8 cellular contexts compared by ENCODE assay signal in genomic region chr15:38354321-38354929, GRCh38.
DNase-seq lines count a peak whose midpoint lies in the region; ATAC-seq, FAIRE-seq and TF ChIP-seq lines count a peak whose summit lies in the region.

No MANE protein-coding gene starts in this region.

- peak; percentile 65 for TF ChIP-seq CTCF in HL-60 (IDR thresholded peaks at IDR 0.05; ENCODE audit: insufficient read depth, low read length)
- peak in 5 of 6 experiments; percentile 54 to 89 (median 84) for TF ChIP-seq CTCF in Peyer's patch (IDR thresholded peaks at IDR 0.05)
- peak; percentile 67 for TF ChIP-seq CTCF in parathyroid adenoma (IDR thresholded peaks at IDR 0.05)

- no peaks in the 10 kb centered on the region for H3K9me3 Mint-ChIP-seq in activated T-helper 17 cell treated with anti-CD3 and anti-CD28 coated beads, Interleukin-2, amount 50 U/mL, for 72 hours

- no peak overlapping the region for H3K27ac Mint-ChIP-seq in activated T-helper 17 cell treated with anti-CD3 and anti-CD28 coated beads, Interleukin-2, amount 50 U/mL, for 72 hours

- peak; percentile 33 for FAIRE-seq in frontal cortex (lab: Jason Lieb, UNC)

- H3K4me3 ChIP-seq in HL-60 (replicated peaks; ENCODE audit: insufficient read depth, low read length) (no peak overlapping the region), Peyer's patch (no peak overlapping the region), parathyroid adenoma (ENCODE audit: low read depth, low read length) (no peak overlapping the region)

- peak; percentile 38 for ATAC-seq in activated T-helper 17 cell treated with anti-CD3 and anti-CD28 coated beads, Interleukin-2, amount 50 U/mL, for 72 hours (replicated peaks)
- ATAC-seq in GM19328 (IDR thresholded peaks at IDR 0.05; ENCODE audit: unreplicated experiment), result no peak

- peaks cover 14% of the 10 kb centered on the region for H3K27me3 Mint-ChIP-seq in activated T-helper 17 cell treated with anti-CD3 and anti-CD28 coated beads, Interleukin-2, amount 50 U/mL, for 72 hours

- H3K9me3 ChIP-seq in Peyer's patch (no peaks in the 10 kb centered on the region), parathyroid adenoma (ENCODE audit: control insufficient read depth, low read length) (no peaks in the 10 kb centered on the region)

- H3K27me3 ChIP-seq in HL-60 (ENCODE audit: insufficient read depth, poor library complexity, severe bottlenecking) (peaks cover 4% of the 10 kb centered on the region), Peyer's patch (no peaks in the 10 kb centered on the region), parathyroid adenoma (ENCODE audit: control insufficient read depth, insufficient read depth, low read length) (no peaks in the 10 kb centered on the region)

- H3K4me1 Mint-ChIP-seq in activated T-helper 17 cell treated with anti-CD3 and anti-CD28 coated beads, Interleukin-2, amount 50 U/mL, for 72 hours, result no peaks in the 10 kb centered on the region

- no peaks in the 10 kb centered on the region for H3K79me2 ChIP-seq in parathyroid adenoma

- DNase-seq in GDM1 (lab: John Stamatoyannopoulos, UW), result peak; percentile 17
- peak; percentile 29 to 33 for DNase-seq in HL-60 (ENCODE audit: low read depth in 1 of 2, low spot score in 1 of 2)
- DNase-seq in Peyer's patch, result peak in 2 of 3 donors; percentile 25 to 87
- DNase-seq in frontal cortex (ENCODE audit: low spot score in 2 of 2), result no peak
- DNase-seq in ureter (ENCODE audit: low spot score), result peak; percentile 55

- peaks cover 0 to 21% (median 0%) of the 10 kb centered on the region in 3 donors for H3K36me3 ChIP-seq in Peyer's patch
- H3K36me3 ChIP-seq in parathyroid adenoma (ENCODE audit: control insufficient read depth, insufficient read depth, low read length), result no peaks in the 10 kb centered on the region

- TF ChIP-seq POLR2A in Peyer's patch (IDR thresholded peaks at IDR 0.05), result no peak

- H3K4me2 ChIP-seq in parathyroid adenoma (ENCODE audit: low read length), result no peak overlapping the region

- H2AFZ ChIP-seq in parathyroid adenoma, result no peak overlapping the region

- no peaks in the 10 kb centered on the region for H3K36me3 Mint-ChIP-seq in activated T-helper 17 cell treated with anti-CD3 and anti-CD28 coated beads, Interleukin-2, amount 50 U/mL, for 72 hours (ENCODE audit: low read depth)

- H3K9ac ChIP-seq in parathyroid adenoma, result no peak overlapping the region

- H3K4me1 ChIP-seq in Peyer's patch, result no peaks in the 10 kb centered on the region
- no peaks in the 10 kb centered on the region for H3K4me1 ChIP-seq in parathyroid adenoma

- H3K27ac ChIP-seq in HL-60 (replicated peaks), result no peak overlapping the region
- no peak overlapping the region for H3K27ac ChIP-seq in Peyer's patch
- H3K27ac ChIP-seq in parathyroid adenoma, result no peak overlapping the region

- no peak overlapping the region for H3K4me3 Mint-ChIP-seq in activated T-helper 17 cell treated with anti-CD3 and anti-CD28 coated beads, Interleukin-2, amount 50 U/mL, for 72 hours

Comparison
In these comparisons a context has a peak if more than half of its experiments do, and no peak if none do; other contexts are left out.
1. DNase-seq: peak in GDM1 (single experiment), HL-60 (2 of 2), Peyer's patch (2 of 3) and ureter (single experiment); none in frontal cortex (0 of 2).
2. Peak in every context shown above with its lines, with median percentiles within 50 percentile points of each other: CTCF ChIP-seq.